In the genomic region with DNA sequence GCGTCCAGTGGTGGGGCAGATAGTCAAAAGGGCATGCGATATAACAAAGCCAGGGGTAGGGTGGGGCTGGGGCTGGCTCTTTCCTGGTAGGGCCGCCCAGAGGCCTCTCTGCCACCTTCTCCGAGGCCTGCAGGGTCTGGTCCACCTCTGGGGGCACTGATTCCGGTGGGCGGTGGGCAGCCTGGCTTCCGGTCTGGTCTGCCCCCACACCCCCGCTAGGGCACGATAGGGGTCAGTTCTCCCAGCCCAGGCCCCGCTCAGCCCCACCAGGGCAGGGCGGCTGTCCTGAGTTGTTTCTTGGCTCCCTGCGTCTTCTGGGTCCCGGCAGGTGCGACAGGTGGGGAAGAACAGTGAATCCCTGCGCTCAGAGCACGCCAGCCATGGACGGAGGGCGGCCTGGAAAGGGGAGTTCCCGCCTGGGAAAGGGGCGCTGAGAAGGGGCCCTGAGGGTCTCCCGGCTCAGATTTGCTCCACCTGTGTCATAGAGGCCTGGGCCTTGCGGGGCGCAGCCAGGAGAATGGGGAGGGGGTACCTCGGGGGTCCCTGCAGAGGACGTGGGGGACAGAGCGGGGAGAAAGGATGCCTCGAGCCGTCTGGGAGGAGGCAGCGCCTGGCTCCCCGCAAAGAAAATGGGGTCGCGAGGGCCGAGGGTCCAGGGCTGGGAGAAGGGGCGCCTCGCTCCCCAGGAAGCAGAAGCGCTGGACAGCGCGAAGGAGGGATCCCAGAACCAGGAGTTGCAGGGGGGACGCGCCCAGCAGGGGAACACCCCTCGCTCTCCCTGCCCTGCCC, we compare ENCODE assay signal across 10 cellular contexts. TPM values are rescaled to one million over a fixed set of nuclear protein-coding genes. Genes with fewer than 3 reads are reported as not detected.
DNase-seq lines count a peak whose midpoint lies in the region; ATAC-seq, FAIRE-seq and TF ChIP-seq lines count a peak whose summit lies in the region.
"Had no signal": no experiment of that assay in that cellular context is flagged by ENCODE, and none has a peak within 500 bp of the region (broad histone marks: within the 10 kb centered on the region; RNA-seq: fewer than 3 reads in every experiment).

No MANE protein-coding gene starts in this region.

- H3K4me2 ChIP-seq in endothelial cell of umbilical vein (ENCODE audit: insufficient read depth, low read length) (no peak overlapping the region), GM23248 (ENCODE audit: unreplicated experiment) (no peak overlapping the region)

- no TSS peak for BruUV-seq in endothelial cell of umbilical vein (replicated peaks; lab: Mats Ljungman, UMichigan)

- no peak overlapping the region for H3K9ac ChIP-seq in endothelial cell of umbilical vein (replicated peaks; ENCODE audit: extremely low read depth, insufficient read depth, low read length)
- H3K9ac ChIP-seq in GM23248, result no peak overlapping the region

- no peaks in the 10 kb centered on the region for H3K9me1 ChIP-seq in endothelial cell of umbilical vein (replicated peaks; ENCODE audit: control insufficient read depth, extremely low read depth, insufficient read depth, low read length)

- FAIRE-seq in endothelial cell of umbilical vein (lab: Jason Lieb, UNC), result no peak
- FAIRE-seq: GM12878 had no signal

- 29 to 38% (median 31%) methylated on average over 35 to 41 of the region's 41 CpGs for WGBS in ovary, 3 donors
- WGBS in GM23248 (ENCODE audit: low coverage in 1 of 2, low lambda C conversion rate in 2 of 2, missing lambda C conversion rate in 2 of 2), 2 experiments, result 21 to 27% methylated on average over 27 to 36 of the region's 41 CpGs

- H3K36me3 ChIP-seq in BJ (ENCODE audit: control insufficient read depth, insufficient read depth, low read length) (no peaks in the 10 kb centered on the region), endothelial cell of umbilical vein (ENCODE audit: control insufficient read depth in 2 of 2, extremely low read depth in 1 of 2, insufficient read depth in 2 of 2, low read length in 2 of 2) (no peaks in the 10 kb centered on the region), ovary (no peaks in the 10 kb centered on the region), GM23248 (ENCODE audit: low read depth) (no peaks in the 10 kb centered on the region)

- H3K79me2 ChIP-seq in endothelial cell of umbilical vein (ENCODE audit: control insufficient read depth, insufficient read depth, low read length) (no peaks in the 10 kb centered on the region), GM23248 (ENCODE audit: insufficient read depth) (no peaks in the 10 kb centered on the region)

- no peak for ATAC-seq in GM18858 (IDR thresholded peaks at IDR 0.05; ENCODE audit: unreplicated experiment)

- in situ Hi-C loops in GM23248 (cut with MboI), result no loop called here

- POLR2A ChIA-PET in BJ (lab: Charles Lee), result no interaction called here
- POLR2A ChIA-PET in endothelial cell of umbilical vein (lab: Charles Lee), result no interaction called here

- TF ChIP-seq EP300 in ovary (IDR thresholded peaks at IDR 0.05), result no peak

- TF ChIP-seq CTCF in BJ (IDR thresholded peaks at IDR 0.05; ENCODE audit: insufficient read depth, low read depth, low read length), result no peak
- no peak for TF ChIP-seq CTCF in endothelial cell of umbilical vein (IDR thresholded peaks at IDR 0.05; ENCODE audit: extremely low read depth in 1 of 2, insufficient read depth in 1 of 2, low read depth in 1 of 2, low read length in 2 of 2)
- TF ChIP-seq CTCF in ovary (IDR thresholded peaks at IDR 0.05), result no peak

- peaks cover 3% of the 10 kb centered on the region; the same call in 1 of the 2 replicates for H3K27me3 ChIP-seq in BJ (ENCODE audit: control insufficient read depth, insufficient read depth, low read length)
- peaks cover 3% of the 10 kb centered on the region in 2 experiments for H3K27me3 ChIP-seq in endothelial cell of umbilical vein (ENCODE audit: control insufficient read depth in 2 of 2, insufficient read depth in 2 of 2, low read length in 2 of 2)
- H3K27me3 ChIP-seq in ovary, result no peaks in the 10 kb centered on the region
- H3K27me3 ChIP-seq in GM23248 (replicated peaks; ENCODE audit: insufficient read depth), result no peaks in the 10 kb centered on the region

- no peaks in the 10 kb centered on the region for H4K20me1 ChIP-seq in endothelial cell of umbilical vein (replicated peaks; ENCODE audit: control insufficient read depth, extremely low read depth, insufficient read depth, low read length)
- no peaks in the 10 kb centered on the region for H4K20me1 ChIP-seq in GM23248 (ENCODE audit: insufficient read depth)

- H3K9me3 ChIP-seq in endothelial cell of umbilical vein (replicated peaks; ENCODE audit: control insufficient read depth, insufficient read depth, low read length), result no peaks in the 10 kb centered on the region
- H3K9me3 ChIP-seq in ovary, result no peaks in the 10 kb centered on the region
- no peaks in the 10 kb centered on the region for H3K9me3 ChIP-seq in GM23248 (ENCODE audit: low read depth)

- no peak for DNase-seq in BJ (ENCODE audit: low read depth)
- peak; percentile 58 for DNase-seq in NCI-H345 (lab: John Stamatoyannopoulos, UW)
- DNase-seq in endothelial cell of umbilical vein (ENCODE audit: low read depth, low spot score), result no peak
- no peak for DNase-seq in ovary
- DNase-seq in stimulated activated CD4-positive, alpha-beta T cell treated with anti-CD3 and anti-CD28 coated beads, Interleukin-4, amount 100 ng/mL, for 1 hour, result no peak
- no peak for DNase-seq in GM23248
- no peak for DNase-seq in NCI-H128 (lab: John Stamatoyannopoulos, UW; ENCODE audit: unreplicated experiment)

- intact Hi-C loops in endothelial cell of umbilical vein (cut with micrococcal nuclease) (loop anchor here (2.0 kb wide), 1 partner anchor 45 kb away; a partner anchor contains a TSS), ovary (cut with DNase I) (no loop called here)

- H2AFZ ChIP-seq in endothelial cell of umbilical vein (ENCODE audit: low read depth, low read length), result no peak overlapping the region
- H2AFZ ChIP-seq in GM23248, result no peak overlapping the region

- H3K9me2 ChIP-seq in GM23248 (ENCODE audit: insufficient read depth), result no peaks in the 10 kb centered on the region

- no peaks in the 10 kb centered on the region for H3F3A ChIP-seq in GM23248 (ENCODE audit: insufficient read depth)

- H3K4me1 ChIP-seq in endothelial cell of umbilical vein (ENCODE audit: control insufficient read depth, extremely low read depth, insufficient read depth, low read length) (no peaks in the 10 kb centered on the region), ovary (ENCODE audit: insufficient read depth) (no peaks in the 10 kb centered on the region), GM23248 (ENCODE audit: insufficient read depth) (no peaks in the 10 kb centered on the region)

- H3K4me3 ChIP-seq in BJ (ENCODE audit: low read depth, low read length) (peak overlapping the region; percentile 18; the same call in 1 of the 2 replicates), endothelial cell of umbilical vein (replicated peaks in 1 of 3; ENCODE audit: insufficient read depth in 1 of 3, low read depth in 1 of 3, low read length in 3 of 3) (no peak overlapping the region), ovary (peak overlapping the region; percentile 2), GM23248 (no peak overlapping the region)
- H3K4me3 ChIP-seq: GM12878 had no signal

- H3K27ac ChIP-seq in endothelial cell of umbilical vein (ENCODE audit: insufficient read depth, low read depth, low read length), result no peak overlapping the region
- no peak overlapping the region for H3K27ac ChIP-seq in ovary
- no peak overlapping the region for H3K27ac ChIP-seq in GM23248

- dilution Hi-C loops in endothelial cell of umbilical vein (cut with MboI; ENCODE audit: extremely low pct_ligation_motif_present, low sequenced_read_pairs), result no loop called here

- TF ChIP-seq POLR2A in endothelial cell of umbilical vein (IDR thresholded peaks at IDR 0.05; ENCODE audit: low read depth, low read length) (no peak), ovary (IDR thresholded peaks at IDR 0.05) (no peak)

- CTCF ChIA-PET in BJ (lab: Yijun Ruan, JAX), result no interaction called here
- CTCF ChIA-PET in endothelial cell of umbilical vein (lab: Charles Lee), result interaction anchor here (1.0 to 3.2 kb wide), 3 partner anchors 21 to 105 kb away, joined by 3 to 35 read pairs (median 3); no protein-coding TSS in a partner anchor

RNA-seq across cellular contexts. Expression of a gene that starts 0.6 kb away (rescaled TPM):
- polyA plus RNA-seq in BJ (2011; rRNA removed) (1.2 and 2.9 TPM in 2 replicates), endothelial cell of umbilical vein (0.48 and 0.65 TPM in 2 replicates), ovary (under 1 TPM in 1 of 2 donors, not detected in 1; 0.19 TPM), GM23248 (2016; fragmentation: Nextera tagmentation; extraction: Ambion mirVana) (0.41 and 0.79 TPM in 2 replicates)
- polyA minus RNA-seq in BJ (2011; rRNA and poly(A)+ RNA removed), result 0.93 and 1.1 TPM in 2 replicates
- total RNA-seq in endothelial cell of umbilical vein (0.46 and 1.2 TPM in 2 replicates), ovary (under 1 TPM in 4 of 7 donors, not detected in 3; 0.20 to 0.69 (median 0.34) TPM)
- 0.30 and 0.79 TPM in 2 replicates for polyA plus RNA-seq in endothelial cell of umbilical vein (2011; cell fraction: cytosol; rRNA removed)
- 0.82 and 1.0 TPM in 2 replicates for polyA plus RNA-seq in endothelial cell of umbilical vein (2011; cell fraction: nucleus; rRNA removed)
- 0.21 and 0.41 TPM in 2 replicates for polyA plus RNA-seq in endothelial cell of umbilical vein (2012)
- 0.34 and 0.91 TPM in 2 replicates for polyA minus RNA-seq in endothelial cell of umbilical vein
- 1.6 TPM for polyA minus RNA-seq in endothelial cell of umbilical vein (2011; cell fraction: cytosol; rRNA and poly(A)+ RNA removed)
- not detected in 2 replicates for polyA minus RNA-seq in endothelial cell of umbilical vein (2011; cell fraction: nucleus; rRNA and poly(A)+ RNA removed)
- total RNA-seq in GM23248 (2014; rRNA removed; shearing (Covaris generic)), result 0.51 and 0.86 TPM in 2 replicates
- total RNA-seq: GM12878 had no signal
- polyA plus RNA-seq: GM12878 had no signal

RNA-seq across cellular contexts. Expression of a gene that starts 19.7 kb away (rescaled TPM):
- polyA plus RNA-seq in BJ (2011; rRNA removed), result 0.29 and 0.58 TPM in 2 replicates
- 0.57 and 1.6 TPM in 2 replicates for polyA minus RNA-seq in BJ (2011; rRNA and poly(A)+ RNA removed)
- total RNA-seq in endothelial cell of umbilical vein, result not detected in 2 replicates
- polyA plus RNA-seq in endothelial cell of umbilical vein, result not detected in 2 replicates
- polyA plus RNA-seq in endothelial cell of umbilical vein (2011; cell fraction: cytosol; rRNA removed), result not detected in 2 replicates
- not detected in 2 replicates for polyA plus RNA-seq in endothelial cell of umbilical vein (2011; cell fraction: nucleus; rRNA removed)
- not detected in 2 replicates for polyA plus RNA-seq in endothelial cell of umbilical vein (2012)
- not detected in 2 replicates for polyA minus RNA-seq in endothelial cell of umbilical vein
- polyA minus RNA-seq in endothelial cell of umbilical vein (2011; cell fraction: cytosol; rRNA and poly(A)+ RNA removed), result not detected
- not detected in 2 replicates for polyA minus RNA-seq in endothelial cell of umbilical vein (2011; cell fraction: nucleus; rRNA and poly(A)+ RNA removed)
- total RNA-seq in ovary, result under 1 TPM in 6 of 7 donors, not detected in 1; 0.08 to 0.74 (median 0.26) TPM
- under 1 TPM; 0.20 to 0.24 TPM for polyA plus RNA-seq in ovary
- 0.11 TPM in 1 of 2 replicates, not detected in the other for total RNA-seq in GM23248 (2014; rRNA removed; shearing (Covaris generic))
- polyA plus RNA-seq in GM23248 (2016; fragmentation: Nextera tagmentation; extraction: Ambion mirVana), result 0.05 TPM in 1 of 2 replicates, not detected in the other
- total RNA-seq: GM12878 had no signal

RNA-seq across cellular contexts. Expression of a gene that starts 45.3 kb away (rescaled TPM):
- polyA plus RNA-seq in BJ (2011; rRNA removed), result 28.4 and 31.1 TPM in 2 replicates
- 13.3 and 14.8 TPM in 2 replicates for polyA minus RNA-seq in BJ (2011; rRNA and poly(A)+ RNA removed)
- total RNA-seq in endothelial cell of umbilical vein, result 47.5 and 49.2 TPM in 2 replicates
- 37.8 and 49.8 TPM in 2 replicates for polyA plus RNA-seq in endothelial cell of umbilical vein
- 34.5 and 35.5 TPM in 2 replicates for polyA plus RNA-seq in endothelial cell of umbilical vein (2011; cell fraction: cytosol; rRNA removed)
- 109 and 114 TPM in 2 replicates for polyA plus RNA-seq in endothelial cell of umbilical vein (2011; cell fraction: nucleus; rRNA removed)
- polyA plus RNA-seq in endothelial cell of umbilical vein (2012), result 24.5 and 32.8 TPM in 2 replicates
- 42.0 and 47.4 TPM in 2 replicates for polyA minus RNA-seq in endothelial cell of umbilical vein
- polyA minus RNA-seq in endothelial cell of umbilical vein (2011; cell fraction: cytosol; rRNA and poly(A)+ RNA removed), result 16.5 TPM
- polyA minus RNA-seq in endothelial cell of umbilical vein (2011; cell fraction: nucleus; rRNA and poly(A)+ RNA removed), result 49.9 and 52.2 TPM in 2 replicates
- 10 to 100 TPM; 28.4 to 54.9 (median 38.9) TPM for total RNA-seq in ovary
- polyA plus RNA-seq in ovary, result 10 to 100 TPM; 28.5 to 49.5 TPM
- total RNA-seq in GM23248 (2014; rRNA removed; shearing (Covaris generic)), result 6.3 and 11.9 TPM in 2 replicates
- 34.1 and 35.0 TPM in 2 replicates for polyA plus RNA-seq in GM23248 (2016; fragmentation: Nextera tagmentation; extraction: Ambion mirVana)

RNA-seq across cellular contexts. Expression of a gene that starts 58.1 kb away (rescaled TPM):
- 1.3 and 2.1 TPM in 2 replicates for polyA plus RNA-seq in BJ (2011; rRNA removed)
- polyA minus RNA-seq in BJ (2011; rRNA and poly(A)+ RNA removed), result 0.87 and 2.5 TPM in 2 replicates
- total RNA-seq in endothelial cell of umbilical vein, result not detected in 2 replicates
- not detected in 2 replicates for polyA plus RNA-seq in endothelial cell of umbilical vein
- not detected in 2 replicates for polyA plus RNA-seq in endothelial cell of umbilical vein (2011; cell fraction: cytosol; rRNA removed)
- not detected in 2 replicates for polyA plus RNA-seq in endothelial cell of umbilical vein (2011; cell fraction: nucleus; rRNA removed)
- polyA plus RNA-seq in endothelial cell of umbilical vein (2012), result not detected in 2 replicates
- not detected in 2 replicates for polyA minus RNA-seq in endothelial cell of umbilical vein
- not detected for polyA minus RNA-seq in endothelial cell of umbilical vein (2011; cell fraction: cytosol; rRNA and poly(A)+ RNA removed)
- not detected in 2 replicates for polyA minus RNA-seq in endothelial cell of umbilical vein (2011; cell fraction: nucleus; rRNA and poly(A)+ RNA removed)
- total RNA-seq in ovary, result 10 to 100 TPM in 1 of 7 donors, 1 to 10 TPM in 2, under 1 TPM in 4; 0.11 to 12.9 (median 0.61) TPM
- polyA plus RNA-seq in ovary, result 1 to 10 TPM in 1 of 2 donors, under 1 TPM in 1; 0.15 to 1.2 TPM
- 1.4 and 1.5 TPM in 2 replicates for total RNA-seq in GM23248 (2014; rRNA removed; shearing (Covaris generic))
- 0.19 and 0.60 TPM in 2 replicates for polyA plus RNA-seq in GM23248 (2016; fragmentation: Nextera tagmentation; extraction: Ambion mirVana)
- total RNA-seq: aorta had no signal

Comparison
In these comparisons a context has a peak if more than half of its experiments do, and no peak if none do; other contexts are left out.
1. H3K4me3 ChIP-seq: peak in BJ (single experiment) and ovary (single experiment); none in endothelial cell of umbilical vein (0 of 3) and GM23248 (single experiment).